6 cellular contexts compared by ENCODE assay signal in genomic region chr22:47826016-47826415, GRCh38.
"Had no signal": no experiment of that assay in that cellular context is flagged by ENCODE, and none has a peak within 500 bp of the region (broad histone marks: within the 10 kb centered on the region; RNA-seq: fewer than 3 reads in every experiment).

No MANE protein-coding gene starts in this region.

- DNase-seq: HFFc6, IMR-90 had no signal

- H3K4me2 ChIP-seq: GM23338 had no signal

- ATAC-seq: GM23338, HCT116, K562 had no signal

- H3K9me3 ChIP-seq: HAP-1 had no signal

- H3K4me3 ChIP-seq: GM23338, HAP-1, K562 had no signal

- H3K36me3 ChIP-seq: HAP-1 had no signal

- H3K4me1 ChIP-seq: HAP-1 had no signal

- H3K4me1 Mint-ChIP-seq: GM23338 had no signal

- H3K4me3 Mint-ChIP-seq: GM23338, HFFc6 had no signal

- H3K27ac Mint-ChIP-seq: GM23338, HFFc6 had no signal

- H2AFZ ChIP-seq: GM23338 had no signal
